In the genomic region with DNA sequence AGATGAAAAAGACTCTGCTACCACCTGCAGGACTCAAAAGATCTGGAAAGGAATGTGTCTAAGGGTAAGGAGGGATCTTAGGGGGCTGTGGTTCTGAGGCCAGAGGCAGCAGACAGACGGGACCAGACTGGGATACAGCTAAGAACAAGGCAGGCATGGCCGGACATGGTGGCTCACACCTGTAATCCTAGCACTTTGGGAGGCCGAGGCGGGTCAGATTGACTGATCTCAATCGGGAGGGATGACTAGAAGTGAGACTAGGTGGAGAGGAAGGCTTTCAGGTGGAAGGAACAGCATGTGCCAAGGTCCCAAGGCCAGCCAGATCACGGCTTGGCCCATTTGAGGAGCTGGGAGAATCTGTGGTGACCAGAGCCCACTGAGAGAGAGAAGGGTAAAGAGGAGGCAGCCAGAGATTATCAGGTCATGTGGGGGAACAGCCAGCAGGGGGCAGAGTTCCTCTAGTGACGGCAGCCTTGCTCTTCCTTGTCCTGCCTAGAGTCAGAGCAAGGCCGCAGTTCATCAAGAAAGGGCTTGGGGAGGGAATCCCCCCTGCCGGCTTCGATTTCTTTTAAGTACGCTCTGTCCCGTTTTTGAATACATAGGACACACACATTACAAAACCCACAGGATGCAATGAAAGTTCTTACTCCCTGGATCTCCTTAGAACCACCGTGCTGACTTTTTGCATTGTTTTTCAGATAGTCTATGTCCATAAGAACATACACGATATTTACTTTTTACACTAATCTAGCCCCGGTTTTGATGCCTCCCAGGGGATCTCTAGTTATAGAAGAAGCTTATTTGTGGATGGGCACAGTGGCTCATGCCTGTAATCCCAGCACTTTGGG, we compare ENCODE assay signal across 1 cellular context.
A peak's percentile ranks its signal among the peaks of the same experiment; 100 is the strongest.
TF ChIP-seq lines count a peak whose summit lies in the region.

No MANE protein-coding gene starts in this region.

TF ChIP-seq in HepG2, 621 proteins besides CTCF, POLR2A, EP300 and RAD21 (continued from another document):
- TF ChIP-seq, protein P1, sequence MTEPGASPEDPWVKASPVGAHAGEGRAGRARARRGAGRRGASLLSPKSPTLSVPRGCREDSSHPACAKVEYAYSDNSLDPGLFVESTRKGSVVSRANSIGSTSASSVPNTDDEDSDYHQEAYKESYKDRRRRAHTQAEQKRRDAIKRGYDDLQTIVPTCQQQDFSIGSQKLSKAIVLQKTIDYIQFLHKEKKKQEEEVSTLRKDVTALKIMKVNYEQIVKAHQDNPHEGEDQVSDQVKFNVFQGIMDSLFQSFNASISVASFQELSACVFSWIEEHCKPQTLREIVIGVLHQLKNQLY (CRISPR knock-in tag; IDR thresholded peaks at IDR 0.05), result no peak
- TF ChIP-seq BCL6 (CRISPR knock-in tag; IDR thresholded peaks at IDR 0.05), result no peak
- TF ChIP-seq ZNF547 (CRISPR knock-in tag; IDR thresholded peaks at IDR 0.05), result no peak
- no peak for TF ChIP-seq SMARCE1 (IDR thresholded peaks at IDR 0.05; ENCODE audit: borderline replicate concordance)
- TF ChIP-seq ZNF124 (CRISPR knock-in tag; IDR thresholded peaks at IDR 0.05), result no peak
- TF ChIP-seq, protein P2, sequence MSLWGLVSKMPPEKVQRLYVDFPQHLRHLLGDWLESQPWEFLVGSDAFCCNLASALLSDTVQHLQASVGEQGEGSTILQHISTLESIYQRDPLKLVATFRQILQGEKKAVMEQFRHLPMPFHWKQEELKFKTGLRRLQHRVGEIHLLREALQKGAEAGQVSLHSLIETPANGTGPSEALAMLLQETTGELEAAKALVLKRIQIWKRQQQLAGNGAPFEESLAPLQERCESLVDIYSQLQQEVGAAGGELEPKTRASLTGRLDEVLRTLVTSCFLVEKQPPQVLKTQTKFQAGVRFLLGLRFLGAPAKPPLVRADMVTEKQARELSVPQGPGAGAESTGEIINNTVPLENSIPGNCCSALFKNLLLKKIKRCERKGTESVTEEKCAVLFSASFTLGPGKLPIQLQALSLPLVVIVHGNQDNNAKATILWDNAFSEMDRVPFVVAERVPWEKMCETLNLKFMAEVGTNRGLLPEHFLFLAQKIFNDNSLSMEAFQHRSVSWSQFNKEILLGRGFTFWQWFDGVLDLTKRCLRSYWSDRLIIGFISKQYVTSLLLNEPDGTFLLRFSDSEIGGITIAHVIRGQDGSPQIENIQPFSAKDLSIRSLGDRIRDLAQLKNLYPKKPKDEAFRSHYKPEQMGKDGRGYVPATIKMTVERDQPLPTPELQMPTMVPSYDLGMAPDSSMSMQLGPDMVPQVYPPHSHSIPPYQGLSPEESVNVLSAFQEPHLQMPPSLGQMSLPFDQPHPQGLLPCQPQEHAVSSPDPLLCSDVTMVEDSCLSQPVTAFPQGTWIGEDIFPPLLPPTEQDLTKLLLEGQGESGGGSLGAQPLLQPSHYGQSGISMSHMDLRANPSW (CRISPR knock-in tag; IDR thresholded peaks at IDR 0.05; ENCODE audit: borderline replicate concordance), result no peak
- TF ChIP-seq, protein P3, sequence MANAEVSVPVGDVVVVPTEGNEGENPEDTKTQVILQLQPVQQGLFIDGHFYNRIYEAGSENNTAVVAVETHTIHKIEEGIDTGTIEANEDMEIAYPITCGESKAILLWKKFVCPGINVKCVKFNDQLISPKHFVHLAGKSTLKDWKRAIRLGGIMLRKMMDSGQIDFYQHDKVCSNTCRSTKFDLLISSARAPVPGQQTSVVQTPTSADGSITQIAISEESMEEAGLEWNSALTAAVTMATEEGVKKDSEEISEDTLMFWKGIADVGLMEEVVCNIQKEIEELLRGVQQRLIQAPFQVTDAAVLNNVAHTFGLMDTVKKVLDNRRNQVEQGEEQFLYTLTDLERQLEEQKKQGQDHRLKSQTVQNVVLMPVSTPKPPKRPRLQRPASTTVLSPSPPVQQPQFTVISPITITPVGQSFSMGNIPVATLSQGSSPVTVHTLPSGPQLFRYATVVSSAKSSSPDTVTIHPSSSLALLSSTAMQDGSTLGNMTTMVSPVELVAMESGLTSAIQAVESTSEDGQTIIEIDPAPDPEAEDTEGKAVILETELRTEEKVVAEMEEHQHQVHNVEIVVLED (CRISPR knock-in tag; IDR thresholded peaks at IDR 0.05; ENCODE audit: borderline replicate concordance), result no peak
- TF ChIP-seq, protein P4, sequence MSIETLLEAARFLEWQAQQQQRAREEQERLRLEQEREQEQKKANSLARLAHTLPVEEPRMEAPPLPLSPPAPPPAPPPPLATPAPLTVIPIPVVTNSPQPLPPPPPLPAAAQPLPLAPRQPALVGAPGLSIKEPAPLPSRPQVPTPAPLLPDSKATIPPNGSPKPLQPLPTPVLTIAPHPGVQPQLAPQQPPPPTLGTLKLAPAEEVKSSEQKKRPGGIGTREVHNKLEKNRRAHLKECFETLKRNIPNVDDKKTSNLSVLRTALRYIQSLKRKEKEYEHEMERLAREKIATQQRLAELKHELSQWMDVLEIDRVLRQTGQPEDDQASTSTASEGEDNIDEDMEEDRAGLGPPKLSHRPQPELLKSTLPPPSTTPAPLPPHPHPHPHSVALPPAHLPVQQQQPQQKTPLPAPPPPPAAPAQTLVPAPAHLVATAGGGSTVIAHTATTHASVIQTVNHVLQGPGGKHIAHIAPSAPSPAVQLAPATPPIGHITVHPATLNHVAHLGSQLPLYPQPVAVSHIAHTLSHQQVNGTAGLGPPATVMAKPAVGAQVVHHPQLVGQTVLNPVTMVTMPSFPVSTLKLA (IDR thresholded peaks at IDR 0.05), result no peak
- TF ChIP-seq ZKSCAN8 (CRISPR knock-in tag; IDR thresholded peaks at IDR 0.05; ENCODE audit: borderline replicate concordance), result 0 out of 2 replicates have a peak, but pooled peaks have one; percentile 47
- TF ChIP-seq ZNF256 (CRISPR knock-in tag; conservative IDR thresholded peaks at IDR 0.05), result no peak
- no peak for TF ChIP-seq SIN3A (IDR thresholded peaks at IDR 0.05; ENCODE audit: borderline replicate concordance, low read depth, low read length)
- no peak; the same call in 1 of the 2 replicates for TF ChIP-seq FOXO1 (CRISPR knock-in tag; IDR thresholded peaks at IDR 0.05)
- TF ChIP-seq, protein P5, sequence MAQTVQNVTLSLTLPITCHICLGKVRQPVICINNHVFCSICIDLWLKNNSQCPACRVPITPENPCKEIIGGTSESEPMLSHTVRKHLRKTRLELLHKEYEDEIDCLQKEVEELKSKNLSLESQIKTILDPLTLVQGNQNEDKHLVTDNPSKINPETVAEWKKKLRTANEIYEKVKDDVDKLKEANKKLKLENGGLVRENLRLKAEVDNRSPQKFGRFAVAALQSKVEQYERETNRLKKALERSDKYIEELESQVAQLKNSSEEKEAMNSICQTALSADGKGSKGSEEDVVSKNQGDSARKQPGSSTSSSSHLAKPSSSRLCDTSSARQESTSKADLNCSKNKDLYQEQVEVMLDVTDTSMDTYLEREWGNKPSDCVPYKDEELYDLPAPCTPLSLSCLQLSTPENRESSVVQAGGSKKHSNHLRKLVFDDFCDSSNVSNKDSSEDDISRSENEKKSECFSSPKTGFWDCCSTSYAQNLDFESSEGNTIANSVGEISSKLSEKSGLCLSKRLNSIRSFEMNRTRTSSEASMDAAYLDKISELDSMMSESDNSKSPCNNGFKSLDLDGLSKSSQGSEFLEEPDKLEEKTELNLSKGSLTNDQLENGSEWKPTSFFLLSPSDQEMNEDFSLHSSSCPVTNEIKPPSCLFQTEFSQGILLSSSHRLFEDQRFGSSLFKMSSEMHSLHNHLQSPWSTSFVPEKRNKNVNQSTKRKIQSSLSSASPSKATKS (CRISPR knock-in tag; IDR thresholded peaks at IDR 0.05), result no peak
- TF ChIP-seq SIX4 (CRISPR knock-in tag; IDR thresholded peaks at IDR 0.05), result no peak
- TF ChIP-seq, protein P6, sequence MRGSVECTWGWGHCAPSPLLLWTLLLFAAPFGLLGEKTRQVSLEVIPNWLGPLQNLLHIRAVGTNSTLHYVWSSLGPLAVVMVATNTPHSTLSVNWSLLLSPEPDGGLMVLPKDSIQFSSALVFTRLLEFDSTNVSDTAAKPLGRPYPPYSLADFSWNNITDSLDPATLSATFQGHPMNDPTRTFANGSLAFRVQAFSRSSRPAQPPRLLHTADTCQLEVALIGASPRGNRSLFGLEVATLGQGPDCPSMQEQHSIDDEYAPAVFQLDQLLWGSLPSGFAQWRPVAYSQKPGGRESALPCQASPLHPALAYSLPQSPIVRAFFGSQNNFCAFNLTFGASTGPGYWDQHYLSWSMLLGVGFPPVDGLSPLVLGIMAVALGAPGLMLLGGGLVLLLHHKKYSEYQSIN (CRISPR knock-in tag; IDR thresholded peaks at IDR 0.05; ENCODE audit: borderline replicate concordance), result no peak
- TF ChIP-seq CEBPG (CRISPR knock-in tag; IDR thresholded peaks at IDR 0.05), result no peak
- TF ChIP-seq, protein P7, sequence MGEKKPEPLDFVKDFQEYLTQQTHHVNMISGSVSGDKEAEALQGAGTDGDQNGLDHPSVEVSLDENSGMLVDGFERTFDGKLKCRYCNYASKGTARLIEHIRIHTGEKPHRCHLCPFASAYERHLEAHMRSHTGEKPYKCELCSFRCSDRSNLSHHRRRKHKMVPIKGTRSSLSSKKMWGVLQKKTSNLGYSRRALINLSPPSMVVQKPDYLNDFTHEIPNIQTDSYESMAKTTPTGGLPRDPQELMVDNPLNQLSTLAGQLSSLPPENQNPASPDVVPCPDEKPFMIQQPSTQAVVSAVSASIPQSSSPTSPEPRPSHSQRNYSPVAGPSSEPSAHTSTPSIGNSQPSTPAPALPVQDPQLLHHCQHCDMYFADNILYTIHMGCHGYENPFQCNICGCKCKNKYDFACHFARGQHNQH (CRISPR knock-in tag; IDR thresholded peaks at IDR 0.05), result peak; percentile 28; the same call in 1 of the 2 replicates
- no peak for TF ChIP-seq ZNF619 (CRISPR knock-in tag; IDR thresholded peaks at IDR 0.05)
- TF ChIP-seq, protein P8, sequence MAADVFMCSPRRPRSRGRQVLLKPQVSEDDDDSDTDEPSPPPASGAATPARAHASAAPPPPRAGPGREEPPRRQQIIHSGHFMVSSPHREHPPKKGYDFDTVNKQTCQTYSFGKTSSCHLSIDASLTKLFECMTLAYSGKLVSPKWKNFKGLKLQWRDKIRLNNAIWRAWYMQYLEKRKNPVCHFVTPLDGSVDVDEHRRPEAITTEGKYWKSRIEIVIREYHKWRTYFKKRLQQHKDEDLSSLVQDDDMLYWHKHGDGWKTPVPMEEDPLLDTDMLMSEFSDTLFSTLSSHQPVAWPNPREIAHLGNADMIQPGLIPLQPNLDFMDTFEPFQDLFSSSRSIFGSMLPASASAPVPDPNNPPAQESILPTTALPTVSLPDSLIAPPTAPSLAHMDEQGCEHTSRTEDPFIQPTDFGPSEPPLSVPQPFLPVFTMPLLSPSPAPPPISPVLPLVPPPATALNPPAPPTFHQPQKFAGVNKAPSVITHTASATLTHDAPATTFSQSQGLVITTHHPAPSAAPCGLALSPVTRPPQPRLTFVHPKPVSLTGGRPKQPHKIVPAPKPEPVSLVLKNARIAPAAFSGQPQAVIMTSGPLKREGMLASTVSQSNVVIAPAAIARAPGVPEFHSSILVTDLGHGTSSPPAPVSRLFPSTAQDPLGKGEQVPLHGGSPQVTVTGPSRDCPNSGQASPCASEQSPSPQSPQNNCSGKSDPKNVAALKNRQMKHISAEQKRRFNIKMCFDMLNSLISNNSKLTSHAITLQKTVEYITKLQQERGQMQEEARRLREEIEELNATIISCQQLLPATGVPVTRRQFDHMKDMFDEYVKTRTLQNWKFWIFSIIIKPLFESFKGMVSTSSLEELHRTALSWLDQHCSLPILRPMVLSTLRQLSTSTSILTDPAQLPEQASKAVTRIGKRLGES (CRISPR knock-in tag; IDR thresholded peaks at IDR 0.05; ENCODE audit: borderline replicate concordance), result no peak
- TF ChIP-seq, protein P9, sequence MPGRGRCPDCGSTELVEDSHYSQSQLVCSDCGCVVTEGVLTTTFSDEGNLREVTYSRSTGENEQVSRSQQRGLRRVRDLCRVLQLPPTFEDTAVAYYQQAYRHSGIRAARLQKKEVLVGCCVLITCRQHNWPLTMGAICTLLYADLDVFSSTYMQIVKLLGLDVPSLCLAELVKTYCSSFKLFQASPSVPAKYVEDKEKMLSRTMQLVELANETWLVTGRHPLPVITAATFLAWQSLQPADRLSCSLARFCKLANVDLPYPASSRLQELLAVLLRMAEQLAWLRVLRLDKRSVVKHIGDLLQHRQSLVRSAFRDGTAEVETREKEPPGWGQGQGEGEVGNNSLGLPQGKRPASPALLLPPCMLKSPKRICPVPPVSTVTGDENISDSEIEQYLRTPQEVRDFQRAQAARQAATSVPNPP (CRISPR knock-in tag; IDR thresholded peaks at IDR 0.05), result no peak
- TF ChIP-seq STAG1 (CRISPR knock-in tag; IDR thresholded peaks at IDR 0.05), result peak; percentile 83
- no peak for TF ChIP-seq MAFK (conservative IDR thresholded peaks at IDR 0.05 in 1 of 2, IDR thresholded peaks at IDR 0.05 in 1 of 2; ENCODE audit: low read length in 2 of 2)
- TF ChIP-seq ZFY (CRISPR knock-in tag; IDR thresholded peaks at IDR 0.05), result peak; percentile 52; the same call in 1 of the 2 replicates
- TF ChIP-seq ZNF12 (CRISPR knock-in tag; IDR thresholded peaks at IDR 0.05), result no peak
- peak; percentile 25; the same call in 1 of the 2 replicates for TF ChIP-seq IRF2 (CRISPR knock-in tag; IDR thresholded peaks at IDR 0.05)
- peak; percentile 89 for TF ChIP-seq SMC3 (IDR thresholded peaks at IDR 0.05; ENCODE audit: low read length)
- TF ChIP-seq NFIB (CRISPR knock-in tag; IDR thresholded peaks at IDR 0.05; ENCODE audit: borderline replicate concordance), result no peak
- no peak for TF ChIP-seq ERF (CRISPR knock-in tag; IDR thresholded peaks at IDR 0.05)
- peak; percentile 58; the same call in 1 of the 2 replicates for TF ChIP-seq KDM2A (CRISPR knock-in tag; IDR thresholded peaks at IDR 0.05; ENCODE audit: borderline replicate concordance, low read depth)
